Comparison of ENCODE assay signal across 16 cellular contexts in genomic region chr16:79419148-79419547, GRCh38.
"Had no signal": no experiment of that assay in that cellular context is flagged by ENCODE, and none has a peak within 500 bp of the region (broad histone marks: within the 10 kb centered on the region; RNA-seq: fewer than 3 reads in every experiment).

No MANE protein-coding gene starts in this region.

- ATAC-seq: activated CD4-positive, alpha-beta T cell treated with anti-CD3 and anti-CD28 coated beads for 36 hours; effector memory CD8-positive, alpha-beta T cell; natural killer cell; stimulated activated naive CD8-positive, alpha-beta T cell treated with anti-CD3 and anti-CD28 coated beads, Interleukin-15, Interleukin-2, amounts not matched to agents 100 U/mL and 50 U/mL, for 24 hours; WTC11 had no signal

- H3K36me3 ChIP-seq: cardiac muscle cell, ovary, tibial artery, vagina had no signal

- H3K4me3 ChIP-seq: cardiac muscle cell, ovary, tibial artery, vagina had no signal

- FAIRE-seq: TTC549 had no signal

- H3K27me3 ChIP-seq: cardiac muscle cell, ovary, vagina had no signal

- H3K4me1 ChIP-seq: tibial artery, vagina had no signal

- H3K9me3 ChIP-seq: ovary, tibial artery, vagina had no signal

- DNase-seq: activated CD4-positive, alpha-beta T cell treated with anti-CD3 and anti-CD28 coated beads for 36 hours; activated CD4-positive, alpha-beta T cell treated with anti-CD3 and anti-CD28 coated beads, Interleukin-2, amount 50 U/mL, for 48 hours; activated gamma-delta T cell; effector memory CD8-positive, alpha-beta T cell; hypothalamus; islet precursor cell; mesenchymal stem cell; natural killer cell; ovary; stimulated activated naive CD8-positive, alpha-beta T cell treated with anti-CD3 and anti-CD28 coated beads, Interleukin-15, Interleukin-2, amounts not matched to agents 100 U/mL and 50 U/mL, for 24 hours; substantia nigra had no signal

- H3K27ac ChIP-seq: cardiac muscle cell, tibial artery, vagina had no signal
